Comparison of ENCODE assay signal across 20 cellular contexts in genomic region chr11:107265591-107265990, GRCh38.
"Had no signal": no experiment of that assay in that cellular context is flagged by ENCODE, and none has a peak within 500 bp of the region (broad histone marks: within the 10 kb centered on the region; RNA-seq: fewer than 3 reads in every experiment).

No MANE protein-coding gene starts in this region.

- H3K9me3 ChIP-seq: left ventricle myocardium inferior, mucosa of descending colon, ovary, testis, thyroid gland, transverse colon, upper lobe of left lung had no signal

- H3K27me3 ChIP-seq: ovary, testis, thyroid gland, transverse colon, upper lobe of left lung had no signal

- H3K4me1 ChIP-seq: left ventricle myocardium inferior, testis, thyroid gland, transverse colon, upper lobe of left lung had no signal

- DNase-seq: hippocampal formation; immature natural killer cell; islet precursor cell; left ventricle myocardium inferior; mesendoderm; mucosa of descending colon; naive thymus-derived CD4-positive, alpha-beta T cell; ovary; retina; right cardiac atrium; stimulated activated CD4-positive, alpha-beta T cell treated with anti-CD3 and anti-CD28 coated beads, Interleukin-4, amount 100 ng/mL, for 24 hours; stimulated activated naive CD4-positive, alpha-beta T cell treated with Interleukin-2 at 50 U/mL for 16 hours; stimulated activated naive CD8-positive, alpha-beta T cell treated with anti-CD3 and anti-CD28 coated beads, Interleukin-15, amount 100 ng/mL, for 72 hours; substantia nigra; testis; thyroid gland; transverse colon; upper lobe of left lung had no signal

- H3K36me3 ChIP-seq: left ventricle myocardium inferior, ovary, thyroid gland, transverse colon, upper lobe of left lung had no signal

- H3K27ac ChIP-seq: left ventricle myocardium inferior, ovary, skin epidermis, testis, thyroid gland, transverse colon, upper lobe of left lung had no signal

- H3K4me3 ChIP-seq: left ventricle myocardium inferior, lung, mucosa of descending colon, ovary, skin epidermis, testis, thyroid gland, transverse colon, upper lobe of left lung had no signal
